10 cellular contexts compared by ENCODE assay signal in the genomic region with DNA sequence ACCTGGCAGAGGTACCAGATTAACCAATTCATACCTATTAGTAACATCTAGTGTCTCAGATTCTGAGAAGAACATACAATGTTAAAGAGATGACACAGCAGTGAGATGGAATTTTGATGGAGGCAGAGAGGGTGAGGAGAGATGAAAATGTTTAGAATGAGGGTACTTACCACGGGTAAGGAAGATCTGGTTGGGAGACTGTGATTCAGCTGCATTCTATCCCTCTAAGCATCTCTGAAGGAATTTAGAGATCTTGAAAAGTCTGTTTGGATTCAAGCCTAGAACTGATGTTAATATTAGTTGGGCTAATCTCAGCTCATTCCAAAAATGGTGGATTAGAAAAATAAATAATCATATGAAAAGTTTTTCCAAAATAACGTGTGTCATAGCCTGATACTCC.
"Had no signal": no experiment of that assay in that cellular context is flagged by ENCODE, and none has a peak within 500 bp of the region (broad histone marks: within the 10 kb centered on the region; RNA-seq: fewer than 3 reads in every experiment).

No MANE protein-coding gene starts in this region.

- DNase-seq: activated CD4-positive, CD25-positive, alpha-beta regulatory T cell; activated naive CD4-positive, alpha-beta T cell treated with anti-CD3 and anti-CD28 coated beads, Interleukin-2, amount 50 U/mL, for 16 hours; brain microvascular endothelial cell; cerebellar nuclear complex; dorsolateral prefrontal cortex; foreskin melanocyte; heart left ventricle; stimulated activated CD4-positive, alpha-beta T cell treated with anti-CD3 and anti-CD28 coated beads, Interleukin-2, amount 100 ng/mL, for 48 hours; stimulated activated naive CD4-positive, alpha-beta T cell treated with Interleukin-2 at 50 U/mL for 16 hours; T-helper 17 cell had no signal

- ATAC-seq: heart left ventricle, T-helper 17 cell had no signal
